ENCODE assay signal across 1 cellular context in the genomic region with DNA sequence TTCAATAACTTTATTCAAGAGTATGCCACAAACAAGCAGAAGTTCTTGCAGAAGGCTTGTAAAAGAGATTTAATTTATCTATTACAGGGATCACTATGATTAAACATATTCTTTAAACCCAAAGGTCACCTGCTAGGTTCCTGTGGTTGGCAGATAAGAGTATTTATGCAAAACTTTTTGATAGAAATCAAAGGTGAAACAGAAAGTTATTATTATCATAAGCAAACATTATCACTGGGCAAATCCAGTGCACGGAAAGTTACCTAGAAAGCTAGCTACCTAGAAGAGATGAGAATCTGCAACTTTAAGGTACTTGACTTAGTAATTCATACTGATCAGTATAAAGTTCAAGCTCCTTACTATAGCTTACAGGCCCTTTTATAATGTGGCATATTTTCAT.
TF ChIP-seq lines count a peak whose summit lies in the region.

No MANE protein-coding gene starts in this region.

TF ChIP-seq in WTC11, 78 proteins besides CTCF, POLR2A, EP300 and RAD21 (continued from another document):
- TF ChIP-seq, protein P1, sequence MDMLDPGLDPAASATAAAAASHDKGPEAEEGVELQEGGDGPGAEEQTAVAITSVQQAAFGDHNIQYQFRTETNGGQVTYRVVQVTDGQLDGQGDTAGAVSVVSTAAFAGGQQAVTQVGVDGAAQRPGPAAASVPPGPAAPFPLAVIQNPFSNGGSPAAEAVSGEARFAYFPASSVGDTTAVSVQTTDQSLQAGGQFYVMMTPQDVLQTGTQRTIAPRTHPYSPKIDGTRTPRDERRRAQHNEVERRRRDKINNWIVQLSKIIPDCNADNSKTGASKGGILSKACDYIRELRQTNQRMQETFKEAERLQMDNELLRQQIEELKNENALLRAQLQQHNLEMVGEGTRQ (CRISPR knock-in tag; IDR thresholded peaks at IDR 0.05), result no peak
- TF ChIP-seq NFATC4 (CRISPR knock-in tag; IDR thresholded peaks at IDR 0.05) (no peak), NR2C2 (CRISPR knock-in tag; IDR thresholded peaks at IDR 0.05) (no peak), ZNF121 (CRISPR knock-in tag; IDR thresholded peaks at IDR 0.05) (no peak), SP1 (CRISPR knock-in tag; conservative IDR thresholded peaks at IDR 0.05) (no peak)
